8 cellular contexts compared by ENCODE assay signal in the genomic region with DNA sequence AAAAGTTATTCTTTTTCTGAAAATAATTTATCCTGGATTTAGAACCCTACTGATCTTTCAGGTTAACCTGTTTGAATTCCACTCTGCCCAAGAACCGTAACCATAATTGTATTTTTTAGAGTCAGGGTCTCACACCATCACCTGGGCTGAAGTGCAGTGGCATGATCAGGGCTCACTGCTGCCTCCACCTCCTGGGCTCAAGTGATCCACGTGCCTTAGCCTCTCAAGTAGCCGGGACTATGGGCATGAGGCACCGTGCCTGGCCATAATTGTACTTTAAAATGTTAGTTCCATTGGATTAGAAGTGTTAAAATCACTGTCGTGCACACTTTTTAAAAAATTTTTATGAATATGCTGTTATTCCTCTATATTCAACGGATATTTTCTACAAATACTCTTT. TPM values are rescaled to one million over a fixed set of nuclear protein-coding genes. Genes with fewer than 3 reads are reported as not detected.
A peak's percentile ranks its signal among the peaks of the same experiment; 100 is the strongest.
DNase-seq lines count a peak whose midpoint lies in the region; FAIRE-seq and TF ChIP-seq lines count a peak whose summit lies in the region.

No MANE protein-coding gene starts in this region.

- peaks cover 26% of the 10 kb centered on the region for H3K79me2 ChIP-seq in hepatocyte

- H3K27me3 ChIP-seq in hepatocyte, result no peaks in the 10 kb centered on the region
- no peaks in the 10 kb centered on the region for H3K27me3 ChIP-seq in small intestine (ENCODE audit: control insufficient read depth in 2 of 2, insufficient read depth in 2 of 2, low read length in 2 of 2)

- H3K4me1 ChIP-seq in hepatocyte (ENCODE audit: insufficient read depth) (peaks cover 5% of the 10 kb centered on the region), small intestine (ENCODE audit: control insufficient read depth in 2 of 2, insufficient read depth in 1 of 2, low read depth in 1 of 2, low read length in 1 of 2) (peaks cover 2 to 3% of the 10 kb centered on the region in 2 donors)

- peak overlapping the region; percentile 90 for H3K4me2 ChIP-seq in hepatocyte

- DNase-seq in NCI-H1417 (lab: John Stamatoyannopoulos, UW) (peak in 2 of 3 experiments; percentile 54 to 85), NCI-H1417 treated with DMSO at 0.1 percent for 48 hours (lab: John Stamatoyannopoulos, UW) (no peak), SK-N-DZ (ENCODE audit: low spot score) (peak; percentile 12), hepatocyte (ENCODE audit: low spot score) (no peak), small intestine (peak; percentile 30), kidney glomerular epithelial cell (lab: John Stamatoyannopoulos, UW) (no peak), ecto neural progenitor cell (ENCODE audit: low spot score) (no peak), OCI-M2 (lab: John Stamatoyannopoulos, UW; ENCODE audit: unreplicated experiment) (no peak)

- no peaks in the 10 kb centered on the region for H3K36me3 ChIP-seq in hepatocyte (replicated peaks; ENCODE audit: insufficient read depth, low read depth)
- no peaks in the 10 kb centered on the region for H3K36me3 ChIP-seq in small intestine (ENCODE audit: control insufficient read depth in 2 of 2, insufficient read depth in 2 of 2, low read length in 2 of 2)

- TF ChIP-seq CTCF in hepatocyte (IDR thresholded peaks at IDR 0.05; ENCODE audit: poor library complexity), result no peak

- no peaks in the 10 kb centered on the region for H3K9me2 ChIP-seq in hepatocyte (replicated peaks; ENCODE audit: insufficient read depth)

- H3K4me3 ChIP-seq in hepatocyte (peak overlapping the region; percentile 97), small intestine (ENCODE audit: low read depth in 1 of 2, low read length in 2 of 2) (no peak overlapping the region)

- H3K27ac ChIP-seq in hepatocyte (peak overlapping the region; percentile 97), small intestine (ENCODE audit: low read depth in 1 of 2, low read length in 1 of 2) (peak overlapping the region in 1 of 2 donors; percentile 99)

- no peak for FAIRE-seq in small intestine (lab: Jason Lieb, UNC)

- H3K9me3 ChIP-seq in hepatocyte (ENCODE audit: low read depth) (no peaks in the 10 kb centered on the region), small intestine (ENCODE audit: control insufficient read depth, low read depth) (no peaks in the 10 kb centered on the region)

- peak overlapping the region; percentile 94 for H2AFZ ChIP-seq in hepatocyte

- 70% methylated on average over 6 of the region's 6 CpGs for WGBS in hepatocyte (ENCODE audit: low lambda C conversion rate, missing lambda C conversion rate)
- WGBS in small intestine, 3 donors, result 46 to 79% (median 68%) methylated on average over 6 of the region's 6 CpGs

- no peaks in the 10 kb centered on the region for H4K20me1 ChIP-seq in hepatocyte (ENCODE audit: insufficient read depth, poor library complexity, severe bottlenecking)

RNA-seq across cellular contexts. Expression of gene MTMR10, which starts 1.0 kb away (rescaled TPM):
- 5.1 and 8.9 TPM in 2 replicates for polyA plus RNA-seq in SK-N-DZ (2014; cell fraction: cytosol; rRNA removed)
- 5.8 and 7.4 TPM in 2 replicates for polyA plus RNA-seq in SK-N-DZ (2014; cell fraction: nucleus; rRNA removed)
- total RNA-seq in hepatocyte, result 15.3 and 19.6 TPM in 2 replicates
- polyA plus RNA-seq in hepatocyte (7.9 and 10.3 TPM in 2 replicates), small intestine (10 to 100 TPM; 11.0 to 26.8 (median 17.8) TPM)

Comparison
In these comparisons a context has a peak if more than half of its experiments do, and no peak if none do; other contexts are left out.
1. DNase-seq: peak in NCI-H1417 (2 of 3), SK-N-DZ (single experiment) and small intestine (single experiment); none in NCI-H1417 treated with DMSO at 0.1 percent for 48 hours (single experiment), hepatocyte (single experiment), kidney glomerular epithelial cell (single experiment), ecto neural progenitor cell (single experiment) and OCI-M2 (single experiment).